Comparison of ENCODE assay signal across 8 cellular contexts in the genomic region with DNA sequence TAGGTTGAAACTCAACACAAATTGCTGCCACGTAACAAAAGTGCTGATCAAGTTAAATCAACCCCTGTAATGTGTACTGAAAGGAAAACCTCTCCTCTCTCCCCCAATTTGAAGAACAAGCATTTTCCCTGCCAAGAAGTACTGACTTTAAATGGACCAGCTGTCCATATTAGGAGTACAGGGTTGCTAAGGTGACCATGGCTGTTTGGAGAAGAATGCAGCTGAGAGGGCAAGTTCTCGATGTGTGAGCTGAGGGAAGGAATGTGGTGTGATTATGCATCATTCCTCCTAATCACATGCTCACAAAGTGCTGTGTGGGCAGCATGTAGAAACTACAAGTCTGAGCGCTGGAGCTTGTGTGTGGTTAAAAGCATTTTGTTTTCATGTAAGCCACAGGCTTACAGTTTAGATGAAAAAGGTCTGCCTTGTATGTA. TPM values are rescaled to one million over a fixed set of nuclear protein-coding genes. Genes with fewer than 3 reads are reported as not detected.
A peak's percentile ranks its signal among the peaks of the same experiment; 100 is the strongest.
DNase-seq lines count a peak whose midpoint lies in the region; ATAC-seq, FAIRE-seq and TF ChIP-seq lines count a peak whose summit lies in the region.

No MANE protein-coding gene starts in this region.

- peak overlapping the region; percentile 84 for H3K27ac Mint-ChIP-seq in dendritic cell treated with granulocyte-macrophage colony-stimulating factor and Interleukin-4, amounts not matched to agents 40 ng/mL and 50 ng/mL, for 4 days

- no peak overlapping the region for H3K4me3 ChIP-seq in left lung

- H3K36me3 Mint-ChIP-seq in dendritic cell treated with granulocyte-macrophage colony-stimulating factor and Interleukin-4, amounts not matched to agents 40 ng/mL and 50 ng/mL, for 4 days (ENCODE audit: low read depth): peaks cover 36% of the 10 kb centered on the region

- in situ Hi-C loops in ACHN (cut with HindIII; ENCODE audit: low pct_ligation_motif_present, low pct_unique_long_range_greater_than_20kb, low sequenced_read_pairs): no loop called here

- H3K9me3 Mint-ChIP-seq in dendritic cell treated with granulocyte-macrophage colony-stimulating factor and Interleukin-4, amounts not matched to agents 40 ng/mL and 50 ng/mL, for 4 days: no peaks in the 10 kb centered on the region

- H3K27me3 Mint-ChIP-seq in dendritic cell treated with granulocyte-macrophage colony-stimulating factor and Interleukin-4, amounts not matched to agents 40 ng/mL and 50 ng/mL, for 4 days: no peaks in the 10 kb centered on the region

- H3K4me1 Mint-ChIP-seq in dendritic cell treated with granulocyte-macrophage colony-stimulating factor and Interleukin-4, amounts not matched to agents 40 ng/mL and 50 ng/mL, for 4 days (ENCODE audit: low read depth): peaks cover 18% of the 10 kb centered on the region

- FAIRE-seq in GM18507 (lab: Jason Lieb, UNC): peak; percentile 73
- FAIRE-seq in RCC 7860 (lab: Jason Lieb, UNC): peak; percentile 85

- H3K9me3 ChIP-seq in left lung: no peaks in the 10 kb centered on the region

- no peaks in the 10 kb centered on the region for H3K27me3 ChIP-seq in left lung

- peak overlapping the region; percentile 68 to 82 for H3K27ac ChIP-seq in left lung

- no peak overlapping the region for H3K4me3 Mint-ChIP-seq in dendritic cell treated with granulocyte-macrophage colony-stimulating factor and Interleukin-4, amounts not matched to agents 40 ng/mL and 50 ng/mL, for 4 days

- ATAC-seq in HG03095 (IDR thresholded peaks at IDR 0.05; ENCODE audit: unreplicated experiment) (peak; percentile 83), left lung (peak; percentile 99)

- TF ChIP-seq CTCF in left lung (IDR thresholded peaks at IDR 0.05): no peak

- intact Hi-C loops in dendritic cell treated with granulocyte-macrophage colony-stimulating factor and Interleukin-4, amounts not matched to agents 40 ng/mL and 50 ng/mL, for 4 days (cut with micrococcal nuclease): no loop called here
- intact Hi-C loops in left lung (cut with DNase I): no loop called here

- H3K36me3 ChIP-seq in left lung: peaks cover 0 to 13% of the 10 kb centered on the region in 2 donors

- DNase-seq in ACHN: peak; percentile 100
- DNase-seq in GM18507 (ENCODE audit: extremely low spot score, insufficient read length, low read depth): peak; percentile 2
- peak; percentile 92 for DNase-seq in RCC 7860 (ENCODE audit: low spot score)
- peak in 1 of 2 donors; percentile 74 for DNase-seq in left lung
- DNase-seq in stimulated activated CD8-positive, alpha-beta memory T cell treated with anti-CD3 and anti-CD28 coated beads, Interleukin-4, amount 100 ng/mL, for 48 hours: peak; percentile 44
- DNase-seq in effector CD8-positive, alpha-beta T cell (lab: John Stamatoyannopoulos, UW): no peak

- peaks cover 0 to 12% of the 10 kb centered on the region in 2 donors for H3K4me1 ChIP-seq in left lung

RNA-seq across cellular contexts. Expression of gene CCT2, which starts 50.9 kb away (rescaled TPM):
- 100 to 1,000 TPM; 115 to 156 TPM for total RNA-seq in left lung
